In the genomic region with DNA sequence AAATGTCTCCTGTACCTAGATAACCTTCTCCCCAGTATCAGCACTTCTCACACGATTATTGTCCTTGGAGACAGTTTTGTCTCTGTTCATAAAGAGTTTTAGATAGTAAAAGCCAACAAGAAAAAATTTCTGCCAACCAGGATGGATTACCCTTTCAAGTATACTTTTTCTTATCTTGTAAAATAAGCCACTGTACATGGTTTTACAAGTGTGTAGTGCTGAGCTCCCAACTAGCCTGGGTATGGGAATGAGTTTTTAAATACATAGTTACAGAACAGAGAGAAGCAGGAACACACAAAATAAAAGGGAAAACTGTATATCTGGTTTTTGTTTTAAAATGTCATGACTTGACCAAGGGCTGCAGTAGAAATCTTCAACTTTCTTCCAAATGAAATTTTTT, we compare ENCODE assay signal across 23 cellular contexts.
"Had no signal": no experiment of that assay in that cellular context is flagged by ENCODE, and none has a peak within 500 bp of the region (broad histone marks: within the 10 kb centered on the region; RNA-seq: fewer than 3 reads in every experiment).

No MANE protein-coding gene starts in this region.

- H3K9me3 ChIP-seq: esophagus squamous epithelium, gastroesophageal sphincter, heart left ventricle, left lung, lower lobe of right lung had no signal

- H3K4me3 Mint-ChIP-seq: dendritic cell treated with granulocyte-macrophage colony-stimulating factor and Interleukin-4, amounts not matched to agents 40 ng/mL and 50 ng/mL, for 4 days; effector memory CD8-positive, alpha-beta T cell; endodermal cell; immature natural killer cell; mesothelial cell of epicardium; naive thymus-derived CD4-positive, alpha-beta T cell had no signal

- H3K4me1 Mint-ChIP-seq: endodermal cell; immature natural killer cell; naive thymus-derived CD4-positive, alpha-beta T cell had no signal

- ATAC-seq: effector memory CD8-positive, alpha-beta T cell; esophagus mucosa; foreskin keratinocyte; gastroesophageal sphincter; heart left ventricle; left lung; left ventricle myocardium superior; lower lobe of right lung; naive thymus-derived CD4-positive, alpha-beta T cell had no signal

- H3K36me3 ChIP-seq: esophagus squamous epithelium, gastroesophageal sphincter, heart left ventricle, left lung, lower lobe of right lung had no signal

- H3K9me3 Mint-ChIP-seq: dendritic cell treated with granulocyte-macrophage colony-stimulating factor and Interleukin-4, amounts not matched to agents 40 ng/mL and 50 ng/mL, for 4 days; effector memory CD8-positive, alpha-beta T cell; endodermal cell; mesothelial cell of epicardium had no signal

- H3K4me3 ChIP-seq: coronary artery, esophagus squamous epithelium, gastroesophageal sphincter, heart left ventricle, hepatocyte, left lung, lower lobe of right lung had no signal

- H3K4me1 ChIP-seq: esophagus squamous epithelium, foreskin keratinocyte, gastroesophageal sphincter, heart left ventricle, left lung, lower lobe of right lung had no signal

- DNase-seq: effector CD8-positive, alpha-beta T cell; effector memory CD8-positive, alpha-beta T cell; endodermal cell; erythroblast; esophagus squamous epithelium; foreskin keratinocyte; heart left ventricle; hypothalamus; immature natural killer cell; islet precursor cell; kidney; kidney glomerular epithelial cell; left lung; left ventricle myocardium superior; lower lobe of right lung; mesenchymal stem cell; naive thymus-derived CD4-positive, alpha-beta T cell had no signal

- H3K36me3 Mint-ChIP-seq: immature natural killer cell; mesothelial cell of epicardium; naive thymus-derived CD4-positive, alpha-beta T cell had no signal

- H3K27me3 Mint-ChIP-seq: dendritic cell treated with granulocyte-macrophage colony-stimulating factor and Interleukin-4, amounts not matched to agents 40 ng/mL and 50 ng/mL, for 4 days had no signal

- H3K27ac Mint-ChIP-seq: dendritic cell treated with granulocyte-macrophage colony-stimulating factor and Interleukin-4, amounts not matched to agents 40 ng/mL and 50 ng/mL, for 4 days; effector memory CD8-positive, alpha-beta T cell; endodermal cell; immature natural killer cell; mesothelial cell of epicardium; naive thymus-derived CD4-positive, alpha-beta T cell had no signal
